Comparison of ENCODE assay signal across 23 cellular contexts in genomic region chr7:96670338-96671289, GRCh38. TPM values are rescaled to one million over a fixed set of nuclear protein-coding genes. Genes with fewer than 3 reads are reported as not detected.
A peak's percentile ranks its signal among the peaks of the same experiment; 100 is the strongest.
DNase-seq lines count a peak whose midpoint lies in the region; ATAC-seq, FAIRE-seq and TF ChIP-seq lines count a peak whose summit lies in the region.
"Had no signal": no experiment of that assay in that cellular context is flagged by ENCODE, and none has a peak within 500 bp of the region (broad histone marks: within the 10 kb centered on the region; RNA-seq: fewer than 3 reads in every experiment).

No MANE protein-coding gene starts in this region.

- H3K9me3 ChIP-seq in SK-N-SH = no peaks in the 10 kb centered on the region
- no peaks in the 10 kb centered on the region for H3K9me3 ChIP-seq in pancreas
- H3K9me3 ChIP-seq: ascending aorta; BLaER1 treated with 17β-estradiol and CSF1 and Interleukin-3, amounts not matched to agents 10 nM and 100 nM; left ventricle myocardium inferior; mucosa of descending colon had no signal

- peaks cover 65% of the 10 kb centered on the region for H3K36me3 Mint-ChIP-seq in activated T-cell treated with anti-CD3 and anti-CD28 coated beads, Interleukin-2, amount 50 U/mL, for 24 hours (ENCODE audit: low read depth)

- TF ChIP-seq EP300 in SK-N-SH (IDR thresholded peaks at IDR 0.05; ENCODE audit: borderline replicate concordance in 1 of 2, low read depth in 1 of 2, low read length in 1 of 2) = peak in 1 of 2 experiments; percentile 82; a peak in 2 of 4 replicates

- H3K4me3 Mint-ChIP-seq in activated T-cell treated with anti-CD3 and anti-CD28 coated beads, Interleukin-2, amount 50 U/mL, for 24 hours = no peak overlapping the region
- H3K4me3 Mint-ChIP-seq: activated CD8-positive, alpha-beta T cell treated with anti-CD3 and anti-CD28 coated beads for 36 hours; activated naive CD4-positive, alpha-beta T cell treated with anti-CD3 and anti-CD28 coated beads, Interleukin-2, amount 50 U/mL, for 24 hours; T-helper 17 cell had no signal

- peak; percentile 25 for DNase-seq in NCI-H1105 treated with DMSO at 0.1 percent for 48 hours (lab: John Stamatoyannopoulos, UW)
- DNase-seq in NCI-H1105 (lab: John Stamatoyannopoulos, UW) = no peak
- peak; percentile 89 for DNase-seq in NCI-H2171 (lab: John Stamatoyannopoulos, UW)
- peak; percentile 59 for DNase-seq in SK-N-SH
- DNase-seq in pancreas = no peak
- no peak for DNase-seq in cardiac septum (ENCODE audit: low spot score)
- DNase-seq in activated T-cell treated with anti-CD3 and anti-CD28 coated beads, Interleukin-2, amount 50 U/mL, for 24 hours = no peak
- DNase-seq in ACHN = no peak
- DNase-seq: 8988T; activated CD8-positive, alpha-beta T cell treated with anti-CD3 and anti-CD28 coated beads for 36 hours; activated T-cell treated with anti-CD3 and anti-CD28 coated beads, Interleukin-2, amount 50 U/mL, for 48 hours; cerebellar nuclear complex; head of caudate nucleus; left ventricle myocardium inferior; mucosa of descending colon; NCI-H1436 treated with DMSO at 0.1 percent for 48 hours; NCI-H510A; SHP77 treated with DMSO at 0.1 percent for 48 hours; T-helper 17 cell had no signal

- peak; percentile 84 for FAIRE-seq in pancreas (lab: Jason Lieb, UNC)

- H3K9ac ChIP-seq in SK-N-SH = no peak overlapping the region
- H3K9ac ChIP-seq: BLaER1 treated with 17β-estradiol and CSF1 and Interleukin-3, amounts not matched to agents 10 nM and 100 nM had no signal

- no peaks in the 10 kb centered on the region for H4K20me1 ChIP-seq in SK-N-SH (ENCODE audit: insufficient read depth)

- CTCF ChIA-PET in SK-N-SH (lab: Yijun Ruan, JAX) = interaction anchor here (0.8 to 1.3 kb wide), 6 partner anchors 22 to 755 kb away, joined by 3 to 4 read pairs (median 3); no protein-coding TSS in a partner anchor

- no peak overlapping the region for H3K27ac Mint-ChIP-seq in activated T-cell treated with anti-CD3 and anti-CD28 coated beads, Interleukin-2, amount 50 U/mL, for 24 hours
- H3K27ac Mint-ChIP-seq: activated CD8-positive, alpha-beta T cell treated with anti-CD3 and anti-CD28 coated beads for 36 hours; activated naive CD4-positive, alpha-beta T cell treated with anti-CD3 and anti-CD28 coated beads, Interleukin-2, amount 50 U/mL, for 24 hours; T-helper 17 cell had no signal

- WGBS in SK-N-SH (ENCODE audit: low lambda C conversion rate) = 64% methylated on average over 3 of the region's 3 CpGs
- WGBS in pancreas, 2 donors = 90 to 91% methylated on average over 3 of the region's 3 CpGs

- no peaks in the 10 kb centered on the region for H3K27me3 Mint-ChIP-seq in activated T-cell treated with anti-CD3 and anti-CD28 coated beads, Interleukin-2, amount 50 U/mL, for 24 hours
- H3K27me3 Mint-ChIP-seq: activated CD8-positive, alpha-beta T cell treated with anti-CD3 and anti-CD28 coated beads for 36 hours; activated naive CD4-positive, alpha-beta T cell treated with anti-CD3 and anti-CD28 coated beads, Interleukin-2, amount 50 U/mL, for 24 hours; T-helper 17 cell had no signal

- H3K4me3 ChIP-seq in SK-N-SH (ENCODE audit: low read depth in 2 of 2, low read length in 1 of 2) (no peak overlapping the region), pancreas (no peak overlapping the region)
- H3K4me3 ChIP-seq: ascending aorta; BLaER1 treated with 17β-estradiol and CSF1 and Interleukin-3, amounts not matched to agents 10 nM and 100 nM; left ventricle myocardium inferior; mucosa of descending colon had no signal

- no peaks in the 10 kb centered on the region for H3K4me1 Mint-ChIP-seq in activated T-cell treated with anti-CD3 and anti-CD28 coated beads, Interleukin-2, amount 50 U/mL, for 24 hours (ENCODE audit: low read depth)
- H3K4me1 Mint-ChIP-seq: activated naive CD4-positive, alpha-beta T cell treated with anti-CD3 and anti-CD28 coated beads, Interleukin-2, amount 50 U/mL, for 24 hours had no signal

- no peaks in the 10 kb centered on the region for H3K27me3 ChIP-seq in SK-N-SH (ENCODE audit: insufficient read depth)
- no peaks in the 10 kb centered on the region for H3K27me3 ChIP-seq in pancreas
- H3K27me3 ChIP-seq: ascending aorta; BLaER1 treated with 17β-estradiol and CSF1 and Interleukin-3, amounts not matched to agents 10 nM and 100 nM had no signal

- H3K27ac ChIP-seq in SK-N-SH (ENCODE audit: low read depth in 2 of 2, low read length in 1 of 2) (peak overlapping the region in 1 of 2 experiments; percentile 95; a peak in 2 of 4 replicates), pancreas (no peak overlapping the region)
- H3K27ac ChIP-seq: ascending aorta; BLaER1 treated with 17β-estradiol and CSF1 and Interleukin-3, amounts not matched to agents 10 nM and 100 nM; left ventricle myocardium inferior; VCaP had no signal

- intact Hi-C loops in pancreas (cut with DNase I) = no loop called here
- intact Hi-C loops in cardiac septum (cut with DNase I) = no loop called here

- H3K36me3 ChIP-seq in SK-N-SH (replicated peaks in 1 of 2; ENCODE audit: control insufficient read depth in 1 of 2, insufficient read depth in 2 of 2, low read length in 1 of 2) = peaks cover 7 to 22% of the 10 kb centered on the region in 2 experiments
- H3K36me3 ChIP-seq in pancreas = no peaks in the 10 kb centered on the region

- no peaks in the 10 kb centered on the region for H3K9me2 ChIP-seq in SK-N-SH

- TF ChIP-seq RAD21 in SK-N-SH (IDR thresholded peaks at IDR 0.05; ENCODE audit: low read length) = peak; percentile 38

- in situ Hi-C loops in ACHN (cut with HindIII; ENCODE audit: low pct_ligation_motif_present, low pct_unique_long_range_greater_than_20kb, low sequenced_read_pairs) = no loop called here

- H2AFZ ChIP-seq in SK-N-SH (ENCODE audit: low read depth) = no peak overlapping the region

- no peaks in the 10 kb centered on the region for H3K9me3 Mint-ChIP-seq in activated T-cell treated with anti-CD3 and anti-CD28 coated beads, Interleukin-2, amount 50 U/mL, for 24 hours
- H3K9me3 Mint-ChIP-seq: activated CD8-positive, alpha-beta T cell treated with anti-CD3 and anti-CD28 coated beads for 36 hours; activated naive CD4-positive, alpha-beta T cell treated with anti-CD3 and anti-CD28 coated beads, Interleukin-2, amount 50 U/mL, for 24 hours had no signal

- no peak overlapping the region for H3K4me2 ChIP-seq in SK-N-SH
- H3K4me2 ChIP-seq: BLaER1 treated with 17β-estradiol and CSF1 and Interleukin-3, amounts not matched to agents 10 nM and 100 nM had no signal

- H3K4me1 ChIP-seq in SK-N-SH (ENCODE audit: control insufficient read depth in 1 of 2, insufficient read depth in 2 of 2, low read depth in 1 of 2, low read length in 1 of 2) = peaks cover 0 to 14% of the 10 kb centered on the region in 2 experiments; a peak in 2 of 4 replicates
- H3K4me1 ChIP-seq in pancreas = no peaks in the 10 kb centered on the region
- H3K4me1 ChIP-seq: BLaER1 treated with 17β-estradiol and CSF1 and Interleukin-3, amounts not matched to agents 10 nM and 100 nM had no signal

- POLR2A ChIA-PET in SK-N-SH (lab: Yijun Ruan, JAX) = no interaction called here

- H3K79me2 ChIP-seq in SK-N-SH (ENCODE audit: insufficient read depth) = no peaks in the 10 kb centered on the region

- no peaks in the 10 kb centered on the region for H3F3A ChIP-seq in SK-N-SH (replicated peaks; ENCODE audit: insufficient read depth)

- TF ChIP-seq CTCF in SK-N-SH (IDR thresholded peaks at IDR 0.05) (no peak), pancreas (IDR thresholded peaks at IDR 0.05) (no peak)

- ATAC-seq in pancreas = no peak
- ATAC-seq: activated CD8-positive, alpha-beta T cell treated with anti-CD3 and anti-CD28 coated beads for 36 hours; mucosa of descending colon; T-helper 17 cell had no signal

TF ChIP-seq in SK-N-SH, 30 proteins besides CTCF, POLR2A, EP300 and RAD21 (continues in another document):
- TF ChIP-seq MEF2A (IDR thresholded peaks at IDR 0.05; ENCODE audit: borderline replicate concordance, low read depth) (no peak), ELF1 (IDR thresholded peaks at IDR 0.05) (no peak), RCOR1 (IDR thresholded peaks at IDR 0.05; ENCODE audit: low read length) (peak; percentile 78), GATA2 (CRISPR knock-in tag; IDR thresholded peaks at IDR 0.05) (peak; percentile 49; the same call in 1 of the 2 replicates)
- TF ChIP-seq, protein P1, sequence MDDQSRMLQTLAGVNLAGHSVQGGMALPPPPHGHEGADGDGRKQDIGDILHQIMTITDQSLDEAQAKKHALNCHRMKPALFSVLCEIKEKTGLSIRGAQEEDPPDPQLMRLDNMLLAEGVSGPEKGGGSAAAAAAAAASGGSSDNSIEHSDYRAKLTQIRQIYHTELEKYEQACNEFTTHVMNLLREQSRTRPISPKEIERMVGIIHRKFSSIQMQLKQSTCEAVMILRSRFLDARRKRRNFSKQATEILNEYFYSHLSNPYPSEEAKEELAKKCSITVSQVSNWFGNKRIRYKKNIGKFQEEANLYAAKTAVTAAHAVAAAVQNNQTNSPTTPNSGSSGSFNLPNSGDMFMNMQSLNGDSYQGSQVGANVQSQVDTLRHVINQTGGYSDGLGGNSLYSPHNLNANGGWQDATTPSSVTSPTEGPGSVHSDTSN (IDR thresholded peaks at IDR 0.05) = no peak
- TF ChIP-seq, protein P2, sequence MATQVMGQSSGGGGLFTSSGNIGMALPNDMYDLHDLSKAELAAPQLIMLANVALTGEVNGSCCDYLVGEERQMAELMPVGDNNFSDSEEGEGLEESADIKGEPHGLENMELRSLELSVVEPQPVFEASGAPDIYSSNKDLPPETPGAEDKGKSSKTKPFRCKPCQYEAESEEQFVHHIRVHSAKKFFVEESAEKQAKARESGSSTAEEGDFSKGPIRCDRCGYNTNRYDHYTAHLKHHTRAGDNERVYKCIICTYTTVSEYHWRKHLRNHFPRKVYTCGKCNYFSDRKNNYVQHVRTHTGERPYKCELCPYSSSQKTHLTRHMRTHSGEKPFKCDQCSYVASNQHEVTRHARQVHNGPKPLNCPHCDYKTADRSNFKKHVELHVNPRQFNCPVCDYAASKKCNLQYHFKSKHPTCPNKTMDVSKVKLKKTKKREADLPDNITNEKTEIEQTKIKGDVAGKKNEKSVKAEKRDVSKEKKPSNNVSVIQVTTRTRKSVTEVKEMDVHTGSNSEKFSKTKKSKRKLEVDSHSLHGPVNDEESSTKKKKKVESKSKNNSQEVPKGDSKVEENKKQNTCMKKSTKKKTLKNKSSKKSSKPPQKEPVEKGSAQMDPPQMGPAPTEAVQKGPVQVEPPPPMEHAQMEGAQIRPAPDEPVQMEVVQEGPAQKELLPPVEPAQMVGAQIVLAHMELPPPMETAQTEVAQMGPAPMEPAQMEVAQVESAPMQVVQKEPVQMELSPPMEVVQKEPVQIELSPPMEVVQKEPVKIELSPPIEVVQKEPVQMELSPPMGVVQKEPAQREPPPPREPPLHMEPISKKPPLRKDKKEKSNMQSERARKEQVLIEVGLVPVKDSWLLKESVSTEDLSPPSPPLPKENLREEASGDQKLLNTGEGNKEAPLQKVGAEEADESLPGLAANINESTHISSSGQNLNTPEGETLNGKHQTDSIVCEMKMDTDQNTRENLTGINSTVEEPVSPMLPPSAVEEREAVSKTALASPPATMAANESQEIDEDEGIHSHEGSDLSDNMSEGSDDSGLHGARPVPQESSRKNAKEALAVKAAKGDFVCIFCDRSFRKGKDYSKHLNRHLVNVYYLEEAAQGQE (IDR thresholded peaks at IDR 0.05; ENCODE audit: low read depth, low read length) = no peak

RNA-seq across cellular contexts. Expression of gene SEM1, which starts 39.0 kb away (rescaled TPM):
- 40.7 and 56.3 TPM in 2 replicates for polyA plus RNA-seq in SK-N-SH (2012; rRNA removed)
- 73.1 and 244 TPM in 2 replicates for polyA plus RNA-seq in SK-N-SH (2012; cell fraction: cytosol; rRNA removed)
- 8.9 and 18.3 TPM in 2 replicates for polyA plus RNA-seq in SK-N-SH (2012; cell fraction: nucleus; rRNA removed)
- total RNA-seq in pancreas = 10 to 100 TPM; 10.1 to 16.8 (median 13.1) TPM
- polyA plus RNA-seq in pancreas = 10 to 100 TPM; 45.0 to 57.8 TPM
- 55.3 TPM for total RNA-seq in cardiac septum

Comparison
In these comparisons a context has a peak if more than half of its experiments do, and no peak if none do; other contexts are left out.
1. DNase-seq: peak in NCI-H1105 treated with DMSO at 0.1 percent for 48 hours (single experiment), NCI-H2171 (single experiment) and SK-N-SH (single experiment); none in NCI-H1105 (single experiment), pancreas (0 of 6), cardiac septum (single experiment), activated T-cell treated with anti-CD3 and anti-CD28 coated beads, Interleukin-2, amount 50 U/mL, for 24 hours (single experiment) and ACHN (single experiment).